ENCODE assay signal across 16 cellular contexts in the genomic region with DNA sequence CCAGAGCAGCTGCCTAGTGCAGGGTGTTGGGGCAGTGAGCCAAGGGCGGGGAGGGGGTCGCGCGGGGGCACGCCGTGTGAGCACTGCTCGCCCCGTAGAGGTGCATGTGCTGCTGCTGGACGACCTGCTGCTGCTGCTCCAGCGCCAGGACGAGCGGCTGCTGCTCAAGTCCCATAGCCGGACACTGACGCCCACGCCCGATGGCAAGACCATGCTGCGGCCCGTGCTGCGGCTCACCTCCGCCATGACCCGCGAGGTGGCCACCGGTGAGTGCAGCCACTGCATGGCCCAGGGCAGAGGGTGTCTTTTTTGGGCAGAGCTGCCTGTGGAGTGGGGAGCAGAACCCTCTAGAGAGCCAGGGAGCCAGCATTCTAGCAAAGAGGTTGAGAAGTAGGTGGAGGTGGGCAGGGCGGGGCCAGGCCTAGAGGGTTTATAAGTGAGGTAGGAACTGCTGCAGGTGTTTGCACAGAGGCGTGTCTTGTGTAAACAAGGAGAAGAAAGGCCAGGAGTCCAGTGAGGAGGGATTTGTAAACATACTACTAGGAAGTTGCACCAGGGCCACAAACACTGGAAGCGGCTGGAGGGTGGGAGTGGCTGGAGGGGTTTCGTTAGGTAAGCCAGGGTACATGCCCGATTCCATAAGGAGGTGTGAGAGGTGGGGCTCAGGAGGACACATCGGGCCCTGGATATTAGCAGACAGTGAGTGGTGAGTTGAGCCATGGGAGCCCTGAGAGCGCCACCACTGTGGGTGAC. TPM values are rescaled to one million over a fixed set of nuclear protein-coding genes. Genes with fewer than 3 reads are reported as not detected.
DNase-seq lines count a peak whose midpoint lies in the region; ATAC-seq, FAIRE-seq and TF ChIP-seq lines count a peak whose summit lies in the region.
"Had no signal": no experiment of that assay in that cellular context is flagged by ENCODE, and none has a peak within 500 bp of the region (broad histone marks: within the 10 kb centered on the region; RNA-seq: fewer than 3 reads in every experiment).

No MANE protein-coding gene starts in this region.

- POLR2A ChIA-PET in activated CD4-positive, alpha-beta T cell treated with anti-CD3 and anti-CD28 coated beads for 36 hours (lab: Charles Lee), result no interaction called here

- H3K27ac ChIP-seq in colonic mucosa (peak overlapping the region; percentile 82), small intestine (ENCODE audit: low read depth in 1 of 2, low read length in 1 of 2) (peak overlapping the region; percentile 64 to 89)
- H3K27ac ChIP-seq: testis had no signal

- no peaks in the 10 kb centered on the region for H3K9me3 ChIP-seq in colonic mucosa
- H3K9me3 ChIP-seq in small intestine (ENCODE audit: control insufficient read depth, low read depth), result no peaks in the 10 kb centered on the region
- H3K9me3 ChIP-seq: testis had no signal

- no peaks in the 10 kb centered on the region for H3K9me3 Mint-ChIP-seq in activated CD4-positive, alpha-beta T cell treated with anti-CD3 and anti-CD28 coated beads for 36 hours (ENCODE audit: low read depth)
- no peaks in the 10 kb centered on the region for H3K9me3 Mint-ChIP-seq in osteocyte (ENCODE audit: unreplicated experiment)

- H3K36me3 ChIP-seq in colonic mucosa (peaks cover 16% of the 10 kb centered on the region), small intestine (ENCODE audit: control insufficient read depth in 2 of 2, insufficient read depth in 2 of 2, low read length in 2 of 2) (peaks cover 26 to 33% of the 10 kb centered on the region in 2 donors)

- H3K27ac Mint-ChIP-seq in activated CD4-positive, alpha-beta T cell treated with anti-CD3 and anti-CD28 coated beads for 36 hours, result peak overlapping the region; percentile 55
- no peak overlapping the region for H3K27ac Mint-ChIP-seq in osteocyte (ENCODE audit: unreplicated experiment)

- no peak for ATAC-seq in activated CD4-positive, alpha-beta T cell treated with anti-CD3 and anti-CD28 coated beads for 36 hours
- ATAC-seq in GM18519 (IDR thresholded peaks at IDR 0.05; ENCODE audit: low FRiP score, unreplicated experiment), result no peak

- FAIRE-seq in small intestine (lab: Jason Lieb, UNC), result no peak
- FAIRE-seq: H54, islet of Langerhans had no signal

- no peaks in the 10 kb centered on the region for H3K27me3 ChIP-seq in colonic mucosa
- H3K27me3 ChIP-seq in small intestine (ENCODE audit: control insufficient read depth in 2 of 2, insufficient read depth in 2 of 2, low read length in 2 of 2), result no peaks in the 10 kb centered on the region
- H3K27me3 ChIP-seq: testis had no signal

- H3K4me3 ChIP-seq in colonic mucosa (peak overlapping the region; percentile 16), small intestine (ENCODE audit: low read depth in 1 of 2, low read length in 2 of 2) (peak overlapping the region in 1 of 2 donors; percentile 12)
- H3K4me3 ChIP-seq: testis had no signal

- no peaks in the 10 kb centered on the region for H3K27me3 Mint-ChIP-seq in activated CD4-positive, alpha-beta T cell treated with anti-CD3 and anti-CD28 coated beads for 36 hours
- H3K27me3 Mint-ChIP-seq in osteocyte (ENCODE audit: unreplicated experiment), result no peaks in the 10 kb centered on the region

- H3K4me1 Mint-ChIP-seq in activated CD4-positive, alpha-beta T cell treated with anti-CD3 and anti-CD28 coated beads for 36 hours, result peaks cover 24% of the 10 kb centered on the region
- no peaks in the 10 kb centered on the region for H3K4me1 Mint-ChIP-seq in osteocyte (ENCODE audit: unreplicated experiment)

- H3K4me3 Mint-ChIP-seq in activated CD4-positive, alpha-beta T cell treated with anti-CD3 and anti-CD28 coated beads for 36 hours, result no peak overlapping the region
- H3K4me3 Mint-ChIP-seq in osteocyte (ENCODE audit: unreplicated experiment), result no peak overlapping the region

- H3K9ac ChIP-seq in colonic mucosa (ENCODE audit: low read depth in 2 of 2, low read length in 2 of 2), result peak overlapping the region; percentile 64 to 85

- TF ChIP-seq CTCF in colonic mucosa (IDR thresholded peaks at IDR 0.05), result no peak
- TF ChIP-seq CTCF in osteocyte (IDR thresholded peaks at IDR 0.05), result no peak

- H3K4me1 ChIP-seq in colonic mucosa (no peaks in the 10 kb centered on the region), small intestine (ENCODE audit: control insufficient read depth in 2 of 2, insufficient read depth in 1 of 2, low read depth in 1 of 2, low read length in 1 of 2) (no peaks in the 10 kb centered on the region)
- H3K4me1 ChIP-seq: testis had no signal

- WGBS in small intestine, 3 donors, result 25 to 63% (median 43%) methylated on average over 28 to 30 of the region's 30 CpGs

- intact Hi-C loops in activated CD4-positive, alpha-beta T cell treated with anti-CD3 and anti-CD28 coated beads for 36 hours (cut with DNase I, micrococcal nuclease), result no loop called here
- intact Hi-C loops in colonic mucosa (cut with DNase I), result no loop called here

- DNase-seq in activated CD4-positive, alpha-beta T cell treated with anti-CD3 and anti-CD28 coated beads for 36 hours, result no peak
- DNase-seq in activated CD4-positive, alpha-beta T cell treated with anti-CD3 and anti-CD28 coated beads, Interleukin-2, amount 50 U/mL, for 48 hours, result no peak
- DNase-seq in NCI-H510A (lab: John Stamatoyannopoulos, UW), result peak; percentile 98
- DNase-seq in colonic mucosa, result peak; percentile 93
- peak; percentile 98 for DNase-seq in small intestine
- no peak for DNase-seq in central memory CD4-positive, alpha-beta T cell
- no peak for DNase-seq in osteocyte (ENCODE audit: extremely low spot score, unreplicated experiment)
- DNase-seq: ACHN; activated CD4-positive, CD25-positive, alpha-beta regulatory T cell treated with anti-CD3 and anti-CD28 coated beads, Interleukin-2, amount 50 U/mL, for 72 hours; stimulated activated CD4-positive, alpha-beta T cell treated with anti-CD3 and anti-CD28 coated beads, Interleukin-4, amount 100 ng/mL, for 24 hours; testis had no signal

- H3K36me3 Mint-ChIP-seq in activated CD4-positive, alpha-beta T cell treated with anti-CD3 and anti-CD28 coated beads for 36 hours (ENCODE audit: low read depth), result peaks cover 64% of the 10 kb centered on the region
- peaks cover 38% of the 10 kb centered on the region for H3K36me3 Mint-ChIP-seq in osteocyte (ENCODE audit: unreplicated experiment)

- CTCF ChIA-PET in activated CD4-positive, alpha-beta T cell treated with anti-CD3 and anti-CD28 coated beads for 36 hours (lab: Charles Lee), result no interaction called here

RNA-seq across cellular contexts. Expression of gene ARHGEF1, which starts 21.3 kb away (rescaled TPM):
- total RNA-seq in activated CD4-positive, alpha-beta T cell treated with anti-CD3 and anti-CD28 coated beads for 36 hours, result 100 to 1,000 TPM; 231 to 276 TPM
- 10 to 100 TPM; 64.1 to 98.7 TPM for total RNA-seq in colonic mucosa
- 100 to 1,000 TPM in 2 of 3 donors, 10 to 100 TPM in 1; 55.3 to 120 (median 118) TPM for polyA plus RNA-seq in small intestine
- 85.1 and 97.3 TPM in 2 replicates for total RNA-seq in osteocyte

RNA-seq across cellular contexts. Expression of gene ERFL, which starts 24.0 kb away (rescaled TPM):
- total RNA-seq in activated CD4-positive, alpha-beta T cell treated with anti-CD3 and anti-CD28 coated beads for 36 hours, result 1 to 10 TPM; 1.7 to 1.9 TPM
- total RNA-seq in colonic mucosa (under 1 TPM; 0.42 to 0.47 TPM), osteocyte (0.29 and 0.38 TPM in 2 replicates)
- under 1 TPM in 1 of 3 donors, not detected in 2; 0.21 TPM for polyA plus RNA-seq in small intestine
- total RNA-seq: epithelial cell of proximal tubule, G401 had no signal

RNA-seq across cellular contexts. Expression of gene CD79A, which starts 27.2 kb away (rescaled TPM):
- total RNA-seq in activated CD4-positive, alpha-beta T cell treated with anti-CD3 and anti-CD28 coated beads for 36 hours, result 1 to 10 TPM; 4.0 to 4.1 TPM
- total RNA-seq in colonic mucosa (1 to 10 TPM; 3.5 to 3.8 TPM), osteocyte (not detected in 2 replicates)
- 10 to 100 TPM in 1 of 3 donors, 1 to 10 TPM in 1, under 1 TPM in 1; 0.45 to 10.5 (median 8.9) TPM for polyA plus RNA-seq in small intestine
- total RNA-seq: epithelial cell of proximal tubule had no signal

RNA-seq across cellular contexts. Expression of gene RPS19, which starts 44.2 kb away (rescaled TPM):
- 1,000 to 10,000 TPM; 2,342 to 3,204 TPM for total RNA-seq in activated CD4-positive, alpha-beta T cell treated with anti-CD3 and anti-CD28 coated beads for 36 hours
- total RNA-seq in colonic mucosa, result 1,000 to 10,000 TPM; 1,710 to 2,039 TPM
- polyA plus RNA-seq in small intestine, result 1,000 to 10,000 TPM; 2,031 to 3,349 (median 3,107) TPM
- 1,810 and 1,837 TPM in 2 replicates for total RNA-seq in osteocyte

RNA-seq across cellular contexts. Expression of gene RABAC1, which starts 54.8 kb away (rescaled TPM):
- total RNA-seq in activated CD4-positive, alpha-beta T cell treated with anti-CD3 and anti-CD28 coated beads for 36 hours, result 10 to 100 TPM; 35.3 to 49.7 TPM
- total RNA-seq in colonic mucosa (100 to 1,000 TPM; 172 to 197 TPM), osteocyte (265 and 268 TPM in 2 replicates)
- polyA plus RNA-seq in small intestine, result 100 to 1,000 TPM; 183 to 227 (median 206) TPM

Comparison
In these comparisons a context has a peak if more than half of its experiments do, and no peak if none do; other contexts are left out.
1. DNase-seq: peak in NCI-H510A (single experiment), colonic mucosa (single experiment) and small intestine (single experiment); none in activated CD4-positive, alpha-beta T cell treated with anti-CD3 and anti-CD28 coated beads for 36 hours (single experiment), activated CD4-positive, alpha-beta T cell treated with anti-CD3 and anti-CD28 coated beads, Interleukin-2, amount 50 U/mL, for 48 hours (0 of 2), central memory CD4-positive, alpha-beta T cell (single experiment) and osteocyte (single experiment).